8 cellular contexts compared by ENCODE assay signal in genomic region chr13:111152836-111153235, GRCh38. TPM values are rescaled to one million over a fixed set of nuclear protein-coding genes. Genes with fewer than 3 reads are reported as not detected.
DNase-seq lines count a peak whose midpoint lies in the region; ATAC-seq and TF ChIP-seq lines count a peak whose summit lies in the region.

No MANE protein-coding gene starts in this region.

- H3K4me3 ChIP-seq in right atrium auricular region, result peak overlapping the region; percentile 87 to 98
- peak overlapping the region; percentile 83 for H3K4me3 ChIP-seq in adipocyte (ENCODE audit: low read length)
- peak overlapping the region; percentile 95 to 96 for H3K4me3 ChIP-seq in testis

- H3K4me1 ChIP-seq in right atrium auricular region (peaks cover 0 to 38% of the 10 kb centered on the region in 2 donors), adipocyte (ENCODE audit: control insufficient read depth, insufficient read depth, low read length) (peaks cover 39% of the 10 kb centered on the region), testis (peaks cover 7% of the 10 kb centered on the region)

- H3K9ac ChIP-seq in adipocyte (ENCODE audit: low read length), result peak overlapping the region; percentile 96

- intact Hi-C loops in Right ventricle myocardium inferior (cut with DNase I) (loop anchor here (2.0 to 5.0 kb wide), 2 partner anchors 64 to 86 kb away; no protein-coding TSS in a partner anchor), left colon (cut with DNase I, micrococcal nuclease) (loop anchor here in 1 of 2 donors (10.0 kb wide), 1 partner anchor 62 kb away; no protein-coding TSS in a partner anchor), testis (cut with DNase I; ENCODE audit: low total_unique reads) (no loop called here)

- H3K27me3 ChIP-seq in right atrium auricular region (no peaks in the 10 kb centered on the region), adipocyte (replicated peaks; ENCODE audit: control insufficient read depth, insufficient read depth, low read length) (no peaks in the 10 kb centered on the region), testis (no peaks in the 10 kb centered on the region)

- ATAC-seq in Right ventricle myocardium inferior (no peak), left colon (peak; percentile 42), HG03175 (IDR thresholded peaks at IDR 0.05; ENCODE audit: unreplicated experiment) (no peak)

- H3K36me3 ChIP-seq in right atrium auricular region (no peaks in the 10 kb centered on the region), adipocyte (ENCODE audit: control insufficient read depth, insufficient read depth, low read length, severe bottlenecking) (no peaks in the 10 kb centered on the region), testis (ENCODE audit: low read depth, missing control alignments) (no peaks in the 10 kb centered on the region)

- no peak for DNase-seq in right atrium auricular region (ENCODE audit: low spot score)
- DNase-seq in Right ventricle myocardium inferior (ENCODE audit: missing footprints), result no peak
- no peak for DNase-seq in adipocyte (ENCODE audit: low read depth)
- DNase-seq in left colon, result peak in 1 of 2 donors; percentile 25
- peak; percentile 26 for DNase-seq in testis
- DNase-seq in GM19238 (ENCODE audit: insufficient read length, low spot score), result no peak
- DNase-seq in NCI-H2196 treated with DMSO at 0.1 percent for 48 hours (lab: John Stamatoyannopoulos, UW; ENCODE audit: unreplicated experiment), result no peak

- H3K27ac ChIP-seq in right atrium auricular region, result peak overlapping the region; percentile 94 to 99
- H3K27ac ChIP-seq in testis, result peak overlapping the region; percentile 91 to 92

- no peaks in the 10 kb centered on the region for H3K9me3 ChIP-seq in right atrium auricular region
- no peaks in the 10 kb centered on the region for H3K9me3 ChIP-seq in adipocyte (ENCODE audit: control insufficient read depth, low read length)
- no peaks in the 10 kb centered on the region for H3K9me3 ChIP-seq in testis

- 1 to 6% methylated on average over 9 of the region's 9 CpGs for WGBS in testis, 2 donors

- TF ChIP-seq CTCF in right atrium auricular region (IDR thresholded peaks at IDR 0.05) (no peak), testis (IDR thresholded peaks at IDR 0.05) (no peak)

- no peak for TF ChIP-seq POLR2A in testis (IDR thresholded peaks at IDR 0.05)

RNA-seq across cellular contexts. Expression of gene ARHGEF7, which starts 37.7 kb away (rescaled TPM):
- 10 to 100 TPM; 27.8 to 36.9 TPM for total RNA-seq in right atrium auricular region
- 50.6 TPM for total RNA-seq in Right ventricle myocardium inferior
- total RNA-seq in left colon, result 10 to 100 TPM; 53.0 to 53.5 TPM
- total RNA-seq in testis, result 100 to 1,000 TPM; 118 to 136 TPM
- polyA plus RNA-seq in testis (ENCODE audit: insufficient read depth, low read depth, low replicate concordance), result 73.6 TPM
